In the genomic region with DNA sequence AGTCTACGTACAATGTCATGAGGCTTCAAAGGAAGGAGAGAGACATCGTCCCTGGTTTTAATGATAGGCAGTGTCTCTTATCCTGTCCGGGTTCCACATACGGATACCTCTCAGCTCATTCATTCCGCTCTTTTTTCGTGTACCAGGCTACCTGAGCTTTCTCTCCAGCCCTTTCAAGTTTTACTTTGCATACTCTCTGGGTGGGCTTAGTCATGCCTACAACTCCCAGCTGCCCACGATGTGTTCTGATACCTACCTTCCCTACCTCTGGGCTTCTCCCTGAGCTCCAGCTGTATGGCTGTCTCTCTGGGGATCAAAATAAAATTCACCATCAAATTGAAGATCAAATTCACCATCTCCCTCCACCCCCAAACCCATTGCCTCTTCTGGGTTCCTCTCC, we compare ENCODE assay signal across 18 cellular contexts.
DNase-seq lines count a peak whose midpoint lies in the region; ATAC-seq and TF ChIP-seq lines count a peak whose summit lies in the region.
"Had no signal": no experiment of that assay in that cellular context is flagged by ENCODE, and none has a peak within 500 bp of the region (broad histone marks: within the 10 kb centered on the region; RNA-seq: fewer than 3 reads in every experiment).

No MANE protein-coding gene starts in this region.

- no peaks in the 10 kb centered on the region for H3K9me3 ChIP-seq in HUES64 (ENCODE audit: insufficient read depth, low read depth, low read length)

- H2AFZ ChIP-seq in GM23338, result no peak overlapping the region

- H3K9me3 Mint-ChIP-seq in GM23338 (peaks cover 4% of the 10 kb centered on the region; the same call in 2 of the 3 replicates), nephron progenitor cell (peaks cover 3% of the 10 kb centered on the region)
- peaks cover 3 to 15% of the 10 kb centered on the region in 2 donors for H3K9me3 Mint-ChIP-seq in effector memory CD8-positive, alpha-beta T cell
- H3K9me3 Mint-ChIP-seq: CD4-positive, alpha-beta T cell had no signal

- TF ChIP-seq CTCF in GM23338 (conservative IDR thresholded peaks at IDR 0.05; ENCODE audit: low read depth in 2 of 2) (no peak), nephron progenitor cell (IDR thresholded peaks at IDR 0.05) (no peak)

- H3K79me2 ChIP-seq in GM23338 (replicated peaks; ENCODE audit: insufficient read depth), result no peaks in the 10 kb centered on the region

- no peaks in the 10 kb centered on the region for H3K36me3 ChIP-seq in GM23338 (ENCODE audit: insufficient read depth)
- no peaks in the 10 kb centered on the region for H3K36me3 ChIP-seq in HUES64 (ENCODE audit: insufficient read depth, low read length)

- H3K9me2 ChIP-seq in GM23338 (ENCODE audit: insufficient read depth), result 0 out of 2 replicates have a peak, but pooled peaks cover 2% of the 10 kb centered on the region

- no peak overlapping the region for H3K9ac ChIP-seq in HUES64 (ENCODE audit: low read depth, low read length)

- H3K27me3 Mint-ChIP-seq in GM23338 (ENCODE audit: insufficient read depth, low read depth, poor library complexity) (peaks cover 14% of the 10 kb centered on the region), nephron progenitor cell (ENCODE audit: low read depth, poor library complexity) (peaks cover 22% of the 10 kb centered on the region)
- peaks cover 6 to 22% of the 10 kb centered on the region in 2 donors for H3K27me3 Mint-ChIP-seq in effector memory CD8-positive, alpha-beta T cell
- H3K27me3 Mint-ChIP-seq: B cell had no signal

- H3K4me1 ChIP-seq in GM23338 (ENCODE audit: insufficient read depth), result peaks cover 29% of the 10 kb centered on the region
- H3K4me1 ChIP-seq in HUES64 (ENCODE audit: insufficient read depth, low read length), result peaks cover 16% of the 10 kb centered on the region

- H3K4me2 ChIP-seq in GM23338, result peak overlapping the region; percentile 68

- 0 out of 2 replicates have a peak, but pooled peaks cover 2% of the 10 kb centered on the region for H3F3A ChIP-seq in GM23338 (replicated peaks; ENCODE audit: low read depth)

- peak; percentile 81 for DNase-seq in GM23338 (ENCODE audit: low spot score)
- DNase-seq in iPS DF 19.7 (ENCODE audit: low read depth, low spot score), result peak; percentile 78
- DNase-seq in iPS-NIHi7 (ENCODE audit: extremely low spot score), result peak; percentile 57
- DNase-seq in nephron progenitor cell, result no peak
- DNase-seq in NCI-H128 (lab: John Stamatoyannopoulos, UW; ENCODE audit: unreplicated experiment), result no peak
- no peak for DNase-seq in NCI-H446 (lab: John Stamatoyannopoulos, UW)
- DNase-seq in effector memory CD8-positive, alpha-beta T cell, result no peak
- DNase-seq: ACHN; C1 segment of cervical spinal cord; Calu3; CD4-positive, alpha-beta T cell; DMS 273 treated with DMSO at 0.1 percent for 48 hours; DMS79 treated with DMSO at 0.1 percent for 48 hours; EL had no signal

- peak; percentile 81 for ATAC-seq in GM23338
- no peak for ATAC-seq in effector memory CD8-positive, alpha-beta T cell (replicated peaks)

- H3K27ac ChIP-seq in GM23338 (ENCODE audit: low read depth), result 0 out of 2 replicates have a peak overlapping the region, but pooled peaks have one; percentile 40
- peak overlapping the region; percentile 25; the same call in 1 of the 2 replicates for H3K27ac ChIP-seq in HUES64 (ENCODE audit: low read depth, low read length)
- H3K27ac ChIP-seq: HL-60 had no signal

- H3K4me3 Mint-ChIP-seq in GM23338 (peak overlapping the region; percentile 14; the same call in 2 of the 3 replicates), nephron progenitor cell (no peak overlapping the region)
- no peak overlapping the region for H3K4me3 Mint-ChIP-seq in effector memory CD8-positive, alpha-beta T cell
- H3K4me3 Mint-ChIP-seq: B cell; CD4-positive, alpha-beta T cell; IgD-negative memory B cell had no signal

- H3K4me3 ChIP-seq in GM23338, result peak overlapping the region; percentile 35; the same call in 1 of the 2 replicates
- 0 out of 2 replicates have a peak overlapping the region, but pooled peaks have one; percentile 1 for H3K4me3 ChIP-seq in HUES64 (ENCODE audit: low read length)

- H3K36me3 Mint-ChIP-seq in GM23338 (ENCODE audit: low read depth), result peaks cover 4% of the 10 kb centered on the region; the same call in 1 of the 3 replicates
- no peaks in the 10 kb centered on the region for H3K36me3 Mint-ChIP-seq in nephron progenitor cell (ENCODE audit: low read depth)
- no peaks in the 10 kb centered on the region for H3K36me3 Mint-ChIP-seq in effector memory CD8-positive, alpha-beta T cell (ENCODE audit: insufficient read depth)
- H3K36me3 Mint-ChIP-seq: IgD-negative memory B cell had no signal

- H3K4me1 Mint-ChIP-seq in GM23338 (peaks cover 53% of the 10 kb centered on the region), nephron progenitor cell (peaks cover 10% of the 10 kb centered on the region)
- H3K4me1 Mint-ChIP-seq in effector memory CD8-positive, alpha-beta T cell (ENCODE audit: low read depth in 2 of 2), result no peaks in the 10 kb centered on the region
- H3K4me1 Mint-ChIP-seq: B cell, IgD-negative memory B cell had no signal

- H3K27ac Mint-ChIP-seq in GM23338 (no peak overlapping the region), nephron progenitor cell (no peak overlapping the region)
- H3K27ac Mint-ChIP-seq in effector memory CD8-positive, alpha-beta T cell, result no peak overlapping the region
- H3K27ac Mint-ChIP-seq: B cell; CD4-positive, alpha-beta T cell; IgD-negative memory B cell had no signal

- WGBS in HUES64, result 14% methylated on average over 7 of the region's 7 CpGs

- no peaks in the 10 kb centered on the region for H3K27me3 ChIP-seq in GM23338 (ENCODE audit: insufficient read depth)
- H3K27me3 ChIP-seq in HUES64 (ENCODE audit: insufficient read depth, low read length), result 0 out of 2 replicates have a peak, but pooled peaks cover 3% of the 10 kb centered on the region

- H4K20me1 ChIP-seq in GM23338 (replicated peaks; ENCODE audit: insufficient read depth), result no peaks in the 10 kb centered on the region

TF ChIP-seq in GM23338, 12 proteins besides CTCF, POLR2A, EP300 and RAD21:
- TF ChIP-seq, protein P1, sequence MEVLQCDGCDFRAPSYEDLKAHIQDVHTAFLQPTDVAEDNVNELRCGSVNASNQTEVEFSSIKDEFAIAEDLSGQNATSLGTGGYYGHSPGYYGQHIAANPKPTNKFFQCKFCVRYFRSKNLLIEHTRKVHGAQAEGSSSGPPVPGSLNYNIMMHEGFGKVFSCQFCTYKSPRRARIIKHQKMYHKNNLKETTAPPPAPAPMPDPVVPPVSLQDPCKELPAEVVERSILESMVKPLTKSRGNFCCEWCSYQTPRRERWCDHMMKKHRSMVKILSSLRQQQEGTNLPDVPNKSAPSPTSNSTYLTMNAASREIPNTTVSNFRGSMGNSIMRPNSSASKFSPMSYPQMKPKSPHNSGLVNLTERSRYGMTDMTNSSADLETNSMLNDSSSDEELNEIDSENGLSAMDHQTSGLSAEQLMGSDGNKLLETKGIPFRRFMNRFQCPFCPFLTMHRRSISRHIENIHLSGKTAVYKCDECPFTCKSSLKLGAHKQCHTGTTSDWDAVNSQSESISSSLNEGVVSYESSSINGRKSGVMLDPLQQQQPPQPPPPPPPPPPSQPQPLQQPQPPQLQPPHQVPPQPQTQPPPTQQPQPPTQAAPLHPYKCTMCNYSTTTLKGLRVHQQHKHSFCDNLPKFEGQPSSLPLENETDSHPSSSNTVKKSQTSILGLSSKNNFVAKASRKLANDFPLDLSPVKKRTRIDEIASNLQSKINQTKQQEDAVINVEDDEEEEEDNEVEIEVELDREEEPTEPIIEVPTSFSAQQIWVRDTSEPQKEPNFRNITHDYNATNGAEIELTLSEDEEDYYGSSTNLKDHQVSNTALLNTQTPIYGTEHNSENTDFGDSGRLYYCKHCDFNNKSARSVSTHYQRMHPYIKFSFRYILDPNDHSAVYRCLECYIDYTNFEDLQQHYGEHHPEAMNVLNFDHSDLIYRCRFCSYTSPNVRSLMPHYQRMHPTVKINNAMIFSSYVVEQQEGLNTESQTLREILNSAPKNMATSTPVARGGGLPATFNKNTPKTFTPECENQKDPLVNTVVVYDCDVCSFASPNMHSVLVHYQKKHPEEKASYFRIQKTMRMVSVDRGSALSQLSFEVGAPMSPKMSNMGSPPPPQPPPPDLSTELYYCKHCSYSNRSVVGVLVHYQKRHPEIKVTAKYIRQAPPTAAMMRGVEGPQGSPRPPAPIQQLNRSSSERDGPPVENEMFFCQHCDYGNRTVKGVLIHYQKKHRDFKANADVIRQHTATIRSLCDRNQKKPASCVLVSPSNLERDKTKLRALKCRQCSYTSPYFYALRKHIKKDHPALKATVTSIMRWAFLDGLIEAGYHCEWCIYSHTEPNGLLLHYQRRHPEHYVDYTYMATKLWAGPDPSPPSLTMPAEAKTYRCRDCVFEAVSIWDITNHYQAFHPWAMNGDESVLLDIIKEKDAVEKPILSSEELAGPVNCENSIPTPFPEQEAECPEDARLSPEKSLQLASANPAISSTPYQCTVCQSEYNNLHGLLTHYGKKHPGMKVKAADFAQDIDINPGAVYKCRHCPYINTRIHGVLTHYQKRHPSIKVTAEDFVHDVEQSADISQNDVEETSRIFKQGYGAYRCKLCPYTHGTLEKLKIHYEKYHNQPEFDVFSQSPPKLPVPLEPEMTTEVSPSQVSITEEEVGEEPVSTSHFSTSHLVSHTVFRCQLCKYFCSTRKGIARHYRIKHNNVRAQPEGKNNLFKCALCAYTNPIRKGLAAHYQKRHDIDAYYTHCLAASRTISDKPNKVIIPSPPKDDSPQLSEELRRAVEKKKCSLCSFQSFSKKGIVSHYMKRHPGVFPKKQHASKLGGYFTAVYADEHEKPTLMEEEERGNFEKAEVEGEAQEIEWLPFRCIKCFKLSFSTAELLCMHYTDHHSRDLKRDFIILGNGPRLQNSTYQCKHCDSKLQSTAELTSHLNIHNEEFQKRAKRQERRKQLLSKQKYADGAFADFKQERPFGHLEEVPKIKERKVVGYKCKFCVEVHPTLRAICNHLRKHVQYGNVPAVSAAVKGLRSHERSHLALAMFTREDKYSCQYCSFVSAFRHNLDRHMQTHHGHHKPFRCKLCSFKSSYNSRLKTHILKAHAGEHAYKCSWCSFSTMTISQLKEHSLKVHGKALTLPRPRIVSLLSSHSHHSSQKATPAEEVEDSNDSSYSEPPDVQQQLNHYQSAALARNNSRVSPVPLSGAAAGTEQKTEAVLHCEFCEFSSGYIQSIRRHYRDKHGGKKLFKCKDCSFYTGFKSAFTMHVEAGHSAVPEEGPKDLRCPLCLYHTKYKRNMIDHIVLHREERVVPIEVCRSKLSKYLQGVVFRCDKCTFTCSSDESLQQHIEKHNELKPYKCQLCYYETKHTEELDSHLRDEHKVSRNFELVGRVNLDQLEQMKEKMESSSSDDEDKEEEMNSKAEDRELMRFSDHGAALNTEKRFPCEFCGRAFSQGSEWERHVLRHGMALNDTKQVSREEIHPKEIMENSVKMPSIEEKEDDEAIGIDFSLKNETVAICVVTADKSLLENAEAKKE (CRISPR knock-in tag; IDR thresholded peaks at IDR 0.05), result peak; percentile 26; the same call in 1 of the 2 replicates
- TF ChIP-seq CREB1 (CRISPR knock-in tag; IDR thresholded peaks at IDR 0.05; ENCODE audit: low read depth), result no peak
- no peak for TF ChIP-seq STAT1 (IDR thresholded peaks at IDR 0.05; ENCODE audit: unreplicated experiment)
- TF ChIP-seq ZNF331 (CRISPR knock-in tag; IDR thresholded peaks at IDR 0.05; ENCODE audit: low read depth), result no peak

Comparison
In these comparisons a context has a peak if more than half of its experiments do, and no peak if none do; other contexts are left out.
1. DNase-seq: peak in GM23338 (single experiment), iPS DF 19.7 (single experiment) and iPS-NIHi7 (single experiment); none in nephron progenitor cell (single experiment), NCI-H128 (single experiment), NCI-H446 (0 of 2) and effector memory CD8-positive, alpha-beta T cell (0 of 3).